ENCODE assay signal across 17 cellular contexts in the genomic region with DNA sequence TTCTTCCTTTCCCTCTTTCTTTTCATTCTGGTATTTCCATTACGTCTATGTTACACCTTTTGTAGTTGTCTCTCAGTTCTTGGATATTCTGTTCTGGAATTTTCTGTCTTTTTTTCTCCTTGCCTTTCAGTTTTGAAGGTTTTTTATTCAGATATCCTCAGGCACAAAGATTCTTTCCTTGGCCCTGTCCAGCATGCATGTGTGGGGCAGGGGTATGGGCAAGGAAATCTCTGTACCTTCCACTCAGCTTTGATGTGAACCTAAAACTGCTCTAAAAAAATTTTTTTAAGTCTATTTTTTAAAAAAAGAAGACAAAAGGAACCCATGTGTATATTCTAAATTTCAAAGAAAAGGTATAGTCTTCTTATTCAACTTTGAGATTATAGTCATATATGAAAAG.
"Had no signal": no experiment of that assay in that cellular context is flagged by ENCODE, and none has a peak within 500 bp of the region (broad histone marks: within the 10 kb centered on the region; RNA-seq: fewer than 3 reads in every experiment).

No MANE protein-coding gene starts in this region.

- H3K9me3 ChIP-seq: breast epithelium, esophagus muscularis mucosa, sigmoid colon, thyroid gland, uterus had no signal

- H3K4me1 Mint-ChIP-seq: immature natural killer cell, natural killer cell had no signal

- H3K27me3 ChIP-seq: breast epithelium, esophagus muscularis mucosa, sigmoid colon, thyroid gland, uterus had no signal

- DNase-seq: activated CD4-positive, alpha-beta T cell treated with anti-CD3 and anti-CD28 coated beads, Interleukin-2, amount 10 ng/mL, durations not matched to agents 7 days and 5 days; activated CD8-positive, alpha-beta memory T cell treated with anti-CD3 and anti-CD28 coated beads, Interleukin-2, amount 50 U/mL, for 4 hours; activated naive CD4-positive, alpha-beta T cell treated with anti-CD3 and anti-CD28 coated beads, Interleukin-2, amount 50 U/mL, for 16 hours; activated T-cell treated with anti-CD3 and anti-CD28 coated beads, Interleukin-2, amount 50 U/mL, for 4 hours; cerebellar nuclear complex; cortex of kidney; effector CD4-positive, alpha-beta T cell; immature natural killer cell; natural killer cell; sigmoid colon; stimulated activated naive B cell treated with anti-CD40 and anti-IgM and Interleukin-4, amounts not matched to agents 10 μg/mL and 1 μg/mL and 100 μg/mL, for 72 hours; T-cell; thyroid gland; uterus had no signal

- H3K36me3 Mint-ChIP-seq: immature natural killer cell; natural killer cell; stimulated activated naive B cell treated with anti-CD40 and anti-IgM and Interleukin-4, amounts not matched to agents 10 μg/mL and 1 μg/mL and 100 μg/mL, for 72 hours; T-cell had no signal

- H3K9me3 Mint-ChIP-seq: activated CD4-positive, alpha-beta T cell treated with anti-CD3 and anti-CD28 coated beads, Interleukin-2, amount 10 ng/mL, durations not matched to agents 7 days and 5 days; activated T-cell treated with anti-CD3 and anti-CD28 coated beads, Interleukin-2, amount 50 U/mL, for 4 hours; immature natural killer cell; natural killer cell; stimulated activated naive B cell treated with anti-CD40 and anti-IgM and Interleukin-4, amounts not matched to agents 10 μg/mL and 1 μg/mL and 100 μg/mL, for 72 hours; T-cell had no signal

- H3K27ac Mint-ChIP-seq: activated CD4-positive, alpha-beta T cell treated with anti-CD3 and anti-CD28 coated beads, Interleukin-2, amount 10 ng/mL, durations not matched to agents 7 days and 5 days; immature natural killer cell; natural killer cell; stimulated activated naive B cell treated with anti-CD40 and anti-IgM and Interleukin-4, amounts not matched to agents 10 μg/mL and 1 μg/mL and 100 μg/mL, for 72 hours; T-cell had no signal

- H3K27me3 Mint-ChIP-seq: stimulated activated naive B cell treated with anti-CD40 and anti-IgM and Interleukin-4, amounts not matched to agents 10 μg/mL and 1 μg/mL and 100 μg/mL, for 72 hours had no signal

- H3K4me1 ChIP-seq: thyroid gland, uterus had no signal

- ATAC-seq: activated T-cell treated with anti-CD3 and anti-CD28 coated beads, Interleukin-2, amount 50 U/mL, for 4 hours; natural killer cell; stimulated activated naive B cell treated with anti-CD40 and anti-IgM and Interleukin-4, amounts not matched to agents 10 μg/mL and 1 μg/mL and 100 μg/mL, for 72 hours; T-cell had no signal

- H3K4me3 Mint-ChIP-seq: activated CD4-positive, alpha-beta T cell treated with anti-CD3 and anti-CD28 coated beads, Interleukin-2, amount 10 ng/mL, durations not matched to agents 7 days and 5 days; activated T-cell treated with anti-CD3 and anti-CD28 coated beads, Interleukin-2, amount 50 U/mL, for 4 hours; immature natural killer cell; natural killer cell; stimulated activated naive B cell treated with anti-CD40 and anti-IgM and Interleukin-4, amounts not matched to agents 10 μg/mL and 1 μg/mL and 100 μg/mL, for 72 hours; T-cell had no signal

- H3K27ac ChIP-seq: parathyroid adenoma, thyroid gland, uterus had no signal

- H3K36me3 ChIP-seq: breast epithelium, thyroid gland, uterus had no signal

- H3K4me3 ChIP-seq: breast epithelium, esophagus muscularis mucosa, sigmoid colon, thyroid gland, uterus had no signal
